ENCODE assay signal across 1 cellular context in genomic region chr3:184561329-184562145, GRCh38.
TF ChIP-seq lines count a peak whose summit lies in the region.

Gene EPHB3 (plus strand): TSS chr3:184561785. CDS start chr3:184562236, 451 bp downstream.

TF ChIP-seq in HepG2, 621 proteins besides CTCF, POLR2A, EP300 and RAD21 (continued from another document and continues in another):
- TF ChIP-seq ZGPAT (CRISPR knock-in tag; IDR thresholded peaks at IDR 0.05): no peak; the same call in 1 of the 2 replicates
- TF ChIP-seq ZNF766 (CRISPR knock-in tag; IDR thresholded peaks at IDR 0.05; ENCODE audit: borderline replicate concordance): no peak
- TF ChIP-seq POLR2G (IDR thresholded peaks at IDR 0.05; ENCODE audit: low read depth, low read length): no peak
- peak; percentile 68; the same call in 1 of the 2 replicates for TF ChIP-seq HNF1B (CRISPR knock-in tag; IDR thresholded peaks at IDR 0.05)
- no peak for TF ChIP-seq REPIN1 (CRISPR knock-in tag; IDR thresholded peaks at IDR 0.05; ENCODE audit: borderline replicate concordance, low read depth)
- TF ChIP-seq KDM3A (CRISPR knock-in tag; IDR thresholded peaks at IDR 0.05; ENCODE audit: low read depth): 0 out of 2 replicates have a peak, but pooled peaks have one; percentile 20
- no peak; the same call in 1 of the 2 replicates for TF ChIP-seq PHF21A (CRISPR knock-in tag; IDR thresholded peaks at IDR 0.05)
- TF ChIP-seq ZNF276 (CRISPR knock-in tag; IDR thresholded peaks at IDR 0.05; ENCODE audit: low read depth): no peak
- no peak for TF ChIP-seq KDM1A (CRISPR knock-in tag; IDR thresholded peaks at IDR 0.05)
- no peak for TF ChIP-seq IKZF4 (CRISPR knock-in tag; IDR thresholded peaks at IDR 0.05; ENCODE audit: borderline replicate concordance, low read depth, not compliant biosample characterization)
- no peak for TF ChIP-seq ZNF484 (CRISPR knock-in tag; IDR thresholded peaks at IDR 0.05; ENCODE audit: borderline replicate concordance, low read depth)
- TF ChIP-seq REXO4 (CRISPR knock-in tag; IDR thresholded peaks at IDR 0.05; ENCODE audit: borderline replicate concordance): no peak
- no peak for TF ChIP-seq ZNF407 (CRISPR knock-in tag; IDR thresholded peaks at IDR 0.05; ENCODE audit: not compliant biosample characterization)
- peak; percentile 25 for TF ChIP-seq CBX1 (IDR thresholded peaks at IDR 0.05; ENCODE audit: low read depth)
- TF ChIP-seq SCMH1 (CRISPR knock-in tag; IDR thresholded peaks at IDR 0.05; ENCODE audit: borderline replicate concordance): no peak
- TF ChIP-seq PREB (CRISPR knock-in tag; IDR thresholded peaks at IDR 0.05): no peak
- TF ChIP-seq ZNF160 (CRISPR knock-in tag; IDR thresholded peaks at IDR 0.05): no peak
- peak; percentile 84; the same call in 1 of the 2 replicates for TF ChIP-seq MEIS1 (CRISPR knock-in tag; IDR thresholded peaks at IDR 0.05; ENCODE audit: borderline replicate concordance)
- peak; percentile 29; the same call in 1 of the 2 replicates for TF ChIP-seq TFAP4 (IDR thresholded peaks at IDR 0.05; ENCODE audit: borderline replicate concordance, low read depth)
- no peak for TF ChIP-seq USF2 (IDR thresholded peaks at IDR 0.05; ENCODE audit: low read depth, low read length)
- no peak for TF ChIP-seq USF2 (CRISPR knock-in tag; IDR thresholded peaks at IDR 0.05; ENCODE audit: borderline replicate concordance)
- no peak for TF ChIP-seq ONECUT2 (CRISPR knock-in tag; IDR thresholded peaks at IDR 0.05)
- no peak for TF ChIP-seq ZNF275 (CRISPR knock-in tag; IDR thresholded peaks at IDR 0.05; ENCODE audit: borderline replicate concordance)
- TF ChIP-seq ZNF343 (CRISPR knock-in tag; IDR thresholded peaks at IDR 0.05): 0 out of 2 replicates have a peak, but pooled peaks have one; percentile 32
- TF ChIP-seq ZNF317 (CRISPR knock-in tag; IDR thresholded peaks at IDR 0.05): no peak
- TF ChIP-seq SMYD3 (CRISPR knock-in tag; IDR thresholded peaks at IDR 0.05): no peak
- TF ChIP-seq TRAFD1 (CRISPR knock-in tag; IDR thresholded peaks at IDR 0.05; ENCODE audit: borderline replicate concordance): no peak
- no peak for TF ChIP-seq LBX2 (CRISPR knock-in tag; IDR thresholded peaks at IDR 0.05; ENCODE audit: borderline replicate concordance)
- TF ChIP-seq ZNF792 (CRISPR knock-in tag; IDR thresholded peaks at IDR 0.05): no peak
- no peak for TF ChIP-seq ZNF891 (CRISPR knock-in tag; IDR thresholded peaks at IDR 0.05)
- no peak for TF ChIP-seq FOXA3 (CRISPR knock-in tag; IDR thresholded peaks at IDR 0.05)
- TF ChIP-seq ZNF562 (CRISPR knock-in tag; IDR thresholded peaks at IDR 0.05; ENCODE audit: borderline replicate concordance): no peak
- no peak for TF ChIP-seq ZSCAN30 (CRISPR knock-in tag; IDR thresholded peaks at IDR 0.05)
- no peak for TF ChIP-seq IRX3 (CRISPR knock-in tag; IDR thresholded peaks at IDR 0.05; ENCODE audit: borderline replicate concordance, low read depth)
- no peak for TF ChIP-seq SUZ12 (IDR thresholded peaks at IDR 0.05; ENCODE audit: low read depth, low read length)
- 0 out of 2 replicates have a peak, but pooled peaks have one; percentile 11 for TF ChIP-seq ZNF788 (CRISPR knock-in tag; IDR thresholded peaks at IDR 0.05; ENCODE audit: borderline replicate concordance)
- TF ChIP-seq ARNT2 (CRISPR knock-in tag; IDR thresholded peaks at IDR 0.05; ENCODE audit: low read depth): no peak
